ENCODE assay signal across 2 cellular contexts in genomic region chr1:84683508-84683907, GRCh38.
TF ChIP-seq lines count a peak whose summit lies in the region.

No MANE protein-coding gene starts in this region.

TF ChIP-seq in HepG2, 621 proteins besides CTCF, POLR2A, EP300 and RAD21:
- TF ChIP-seq ZNF12 (CRISPR knock-in tag; IDR thresholded peaks at IDR 0.05) (peak; percentile 91), ZNF335 (CRISPR knock-in tag; IDR thresholded peaks at IDR 0.05) (no peak)

TF ChIP-seq in K562, 482 proteins besides CTCF, POLR2A, EP300 and RAD21:
- TF ChIP-seq ZNF12 (CRISPR knock-in tag; IDR thresholded peaks at IDR 0.05) (peak; percentile 95), SOX6 (IDR thresholded peaks at IDR 0.05) (no peak)
